ENCODE assay signal across 7 cellular contexts in genomic region chrX:11197671-11198070, GRCh38.
"Had no signal": no experiment of that assay in that cellular context is flagged by ENCODE, and none has a peak within 500 bp of the region (broad histone marks: within the 10 kb centered on the region; RNA-seq: fewer than 3 reads in every experiment).

No MANE protein-coding gene starts in this region.

- ATAC-seq: GM23338 had no signal

- H3K9me3 Mint-ChIP-seq: GM23338 had no signal

- H3K27ac Mint-ChIP-seq: GM23338, H9 had no signal

- DNase-seq: H9, HCEC 1CT, IMR-90 had no signal

- H3K4me3 ChIP-seq: GM23338 had no signal

- FAIRE-seq: H1, H54, HTR-8/SVneo had no signal
